In the genomic region with DNA sequence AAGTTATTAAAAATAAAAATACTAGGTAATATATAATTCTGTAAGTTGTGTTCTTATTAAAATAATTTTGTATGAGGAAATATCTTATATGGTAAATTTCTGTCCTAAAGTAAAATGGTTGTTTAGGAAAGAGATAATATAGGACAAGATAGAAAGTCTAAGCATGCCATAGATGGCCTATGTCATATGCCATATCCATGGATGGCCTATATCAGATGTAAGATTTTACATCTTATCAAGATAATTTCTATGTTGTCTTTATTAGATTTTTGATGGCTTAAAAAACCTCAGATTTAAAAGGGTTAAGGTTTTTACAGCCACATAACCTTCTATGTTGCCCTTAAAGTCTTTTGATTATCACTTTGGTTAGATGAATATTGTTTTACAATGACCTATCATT, we compare ENCODE assay signal across 24 cellular contexts. TPM values are rescaled to one million over a fixed set of nuclear protein-coding genes. Genes with fewer than 3 reads are reported as not detected.
DNase-seq lines count a peak whose midpoint lies in the region; ATAC-seq, FAIRE-seq and TF ChIP-seq lines count a peak whose summit lies in the region.
"Had no signal": no experiment of that assay in that cellular context is flagged by ENCODE, and none has a peak within 500 bp of the region (broad histone marks: within the 10 kb centered on the region; RNA-seq: fewer than 3 reads in every experiment).

No MANE protein-coding gene starts in this region.

- H3K4me2 ChIP-seq in mesendoderm (ENCODE audit: low read length): no peak overlapping the region
- H3K4me2 ChIP-seq: BLaER1 treated with 17β-estradiol and CSF1 and Interleukin-3, amounts not matched to agents 10 nM and 100 nM had no signal

- POLR2A ChIA-PET in HEK293 (lab: Yijun Ruan, JAX): no interaction called here
- POLR2A ChIA-PET in activated CD4-positive, alpha-beta T cell treated with anti-CD3 and anti-CD28 coated beads, Interleukin-2, amount 10 ng/mL, durations not matched to agents 7 days and 5 days (lab: Charles Lee): no interaction called here

- H3K4me3 ChIP-seq in HEK293 (ENCODE audit: low read depth, low read length): no peak overlapping the region
- H3K4me3 ChIP-seq in mesendoderm (ENCODE audit: low read length): no peak overlapping the region
- H3K4me3 ChIP-seq: BLaER1 treated with 17β-estradiol and CSF1 and Interleukin-3, amounts not matched to agents 10 nM and 100 nM; GM12878 had no signal

- no peak overlapping the region for H3K4me3 Mint-ChIP-seq in activated CD4-positive, alpha-beta T cell treated with anti-CD3 and anti-CD28 coated beads, Interleukin-2, amount 10 ng/mL, durations not matched to agents 7 days and 5 days
- H3K4me3 Mint-ChIP-seq: B cell; CD4-positive, alpha-beta T cell; CD8-positive, alpha-beta T cell had no signal

- H3K4ac ChIP-seq in mesendoderm (ENCODE audit: low read depth, low read length): no peak overlapping the region

- no peak overlapping the region for H3K56ac ChIP-seq in mesendoderm (ENCODE audit: low read length)

- H2BK120ac ChIP-seq in mesendoderm (ENCODE audit: low read depth, low read length): no peak overlapping the region

- no peak overlapping the region for H3K23ac ChIP-seq in mesendoderm (ENCODE audit: low read length)

- peak; percentile 17 for DNase-seq in mesendoderm
- no peak for DNase-seq in activated CD4-positive, alpha-beta T cell treated with anti-CD3 and anti-CD28 coated beads, Interleukin-2, amount 10 ng/mL, durations not matched to agents 7 days and 5 days
- no peak for DNase-seq in HK-2 (ENCODE audit: unreplicated experiment)
- DNase-seq: AML-193; Caco-2; Calu3; CD4-positive, alpha-beta T cell; CD8-positive, alpha-beta T cell; DMS79 treated with DMSO at 0.1 percent for 48 hours; GDM1 had no signal

- H3K9me3 ChIP-seq in HEK293 (ENCODE audit: control insufficient read depth, insufficient read depth, low read depth, low read length): no peaks in the 10 kb centered on the region

- peak; percentile 49 for FAIRE-seq in A204.1 (lab: Jason Lieb, UNC)
- peak; percentile 8 for FAIRE-seq in G401.6 (lab: Jason Lieb, UNC)
- FAIRE-seq: D721Med, GM12878, GM12892, GM19239 had no signal

- H3K79me2 ChIP-seq in mesendoderm (ENCODE audit: control insufficient read depth, insufficient read depth, low read length): no peaks in the 10 kb centered on the region

- TF ChIP-seq CTCF in HEK293 (tag by site-specific recombination; IDR thresholded peaks at IDR 0.05): no peak

- no peaks in the 10 kb centered on the region for H3K27me3 Mint-ChIP-seq in activated CD4-positive, alpha-beta T cell treated with anti-CD3 and anti-CD28 coated beads, Interleukin-2, amount 10 ng/mL, durations not matched to agents 7 days and 5 days
- H3K27me3 Mint-ChIP-seq: CD4-positive, alpha-beta T cell had no signal

- H3K9me3 Mint-ChIP-seq in activated CD4-positive, alpha-beta T cell treated with anti-CD3 and anti-CD28 coated beads, Interleukin-2, amount 10 ng/mL, durations not matched to agents 7 days and 5 days: peaks cover 23% of the 10 kb centered on the region
- H3K9me3 Mint-ChIP-seq: CD4-positive, alpha-beta T cell had no signal

- no peak overlapping the region for H2BK15ac ChIP-seq in mesendoderm (replicated peaks; ENCODE audit: low read depth)

- H3K79me1 ChIP-seq in mesendoderm (ENCODE audit: low read length): no peaks in the 10 kb centered on the region

- no peak overlapping the region for H4K5ac ChIP-seq in mesendoderm (ENCODE audit: low read length)

- no peak overlapping the region for H3K9ac ChIP-seq in mesendoderm (ENCODE audit: low read length)
- H3K9ac ChIP-seq: BLaER1 treated with 17β-estradiol and CSF1 and Interleukin-3, amounts not matched to agents 10 nM and 100 nM had no signal

- H4K8ac ChIP-seq in mesendoderm (ENCODE audit: low read depth, low read length): no peak overlapping the region

- no peak overlapping the region for H2BK5ac ChIP-seq in mesendoderm (ENCODE audit: low read length)

- H3K27ac Mint-ChIP-seq in activated CD4-positive, alpha-beta T cell treated with anti-CD3 and anti-CD28 coated beads, Interleukin-2, amount 10 ng/mL, durations not matched to agents 7 days and 5 days: no peak overlapping the region
- H3K27ac Mint-ChIP-seq: B cell; CD4-positive, alpha-beta T cell; CD8-positive, alpha-beta T cell had no signal

- H3K36me3 Mint-ChIP-seq in activated CD4-positive, alpha-beta T cell treated with anti-CD3 and anti-CD28 coated beads, Interleukin-2, amount 10 ng/mL, durations not matched to agents 7 days and 5 days (ENCODE audit: low read depth): peaks cover 18% of the 10 kb centered on the region

- H3K4me1 ChIP-seq in HEK293 (ENCODE audit: control insufficient read depth, insufficient read depth, low read length) (no peaks in the 10 kb centered on the region), mesendoderm (ENCODE audit: control insufficient read depth, low read depth, low read length) (no peaks in the 10 kb centered on the region)
- H3K4me1 ChIP-seq: BLaER1 treated with 17β-estradiol and CSF1 and Interleukin-3, amounts not matched to agents 10 nM and 100 nM; Caco-2 had no signal

- H3K4me1 Mint-ChIP-seq in activated CD4-positive, alpha-beta T cell treated with anti-CD3 and anti-CD28 coated beads, Interleukin-2, amount 10 ng/mL, durations not matched to agents 7 days and 5 days: peaks cover 20% of the 10 kb centered on the region
- H3K4me1 Mint-ChIP-seq: B cell had no signal

- no peaks in the 10 kb centered on the region for H3K27me3 ChIP-seq in mesendoderm (ENCODE audit: insufficient read depth, low read length, poor library complexity)
- H3K27me3 ChIP-seq: BLaER1 treated with 17β-estradiol and CSF1 and Interleukin-3, amounts not matched to agents 10 nM and 100 nM had no signal

- CTCF ChIA-PET in HEK293 (lab: Yijun Ruan, JAX): no interaction called here
- CTCF ChIA-PET in activated CD4-positive, alpha-beta T cell treated with anti-CD3 and anti-CD28 coated beads, Interleukin-2, amount 10 ng/mL, durations not matched to agents 7 days and 5 days (lab: Charles Lee): interaction anchor here (1.3 kb wide), 1 partner anchor 10 kb away, joined by 3 read pairs; no protein-coding TSS in a partner anchor

- no peak overlapping the region for H2AK5ac ChIP-seq in mesendoderm (ENCODE audit: low read length)

- no peak overlapping the region for H3K18ac ChIP-seq in mesendoderm (ENCODE audit: low read length)

- ATAC-seq in GM18498 (IDR thresholded peaks at IDR 0.05; ENCODE audit: unreplicated experiment): no peak
- ATAC-seq: CD8-positive, alpha-beta T cell; GM12878 had no signal

- H3K27ac ChIP-seq in HEK293 (ENCODE audit: extremely low read depth, low read depth, low read length) (no peak overlapping the region), mesendoderm (ENCODE audit: low read depth, low read length) (no peak overlapping the region)
- H3K27ac ChIP-seq: 22Rv1; BLaER1 treated with 17β-estradiol and CSF1 and Interleukin-3, amounts not matched to agents 10 nM and 100 nM; C4-2B had no signal

- no peaks in the 10 kb centered on the region for H3K36me3 ChIP-seq in HEK293 (ENCODE audit: control insufficient read depth in 2 of 2, insufficient read depth in 1 of 2, low read length in 2 of 2)
- no peaks in the 10 kb centered on the region for H3K36me3 ChIP-seq in mesendoderm (ENCODE audit: control insufficient read depth, insufficient read depth, low read length)
- H3K36me3 ChIP-seq: BLaER1 treated with 17β-estradiol and CSF1 and Interleukin-3, amounts not matched to agents 10 nM and 100 nM had no signal

TF ChIP-seq in HEK293, 187 proteins besides CTCF, POLR2A, EP300 and RAD21:
- TF ChIP-seq TRIM28 (IDR thresholded peaks at IDR 0.05; ENCODE audit: borderline replicate concordance, low read length) (peak; percentile 58; the same call in 1 of the 2 replicates), ZNF549 (tag by site-specific recombination; IDR thresholded peaks at IDR 0.05) (peak; percentile 54), SETDB1 (IDR thresholded peaks at IDR 0.05; ENCODE audit: insufficient read length, low read length) (peak; percentile 96), ZEB2 (tag by site-specific recombination; IDR thresholded peaks at IDR 0.05) (no peak), ZNF239 (tag by site-specific recombination; IDR thresholded peaks at IDR 0.05) (no peak)

RNA-seq across cellular contexts. Expression of a gene that starts 52.6 kb away (rescaled TPM):
- 0.20 TPM for polyA plus RNA-seq in mesendoderm (2013, experiment 1 of 2)
- 0.13 TPM for polyA plus RNA-seq in mesendoderm (2013, experiment 2 of 2)
- 1 to 10 TPM; 3.9 to 4.8 TPM for total RNA-seq in activated CD4-positive, alpha-beta T cell treated with anti-CD3 and anti-CD28 coated beads, Interleukin-2, amount 10 ng/mL, durations not matched to agents 7 days and 5 days
- total RNA-seq: A172, GM12878 had no signal
- polyA plus RNA-seq: BJ, GM12878 had no signal
